Comparison of ENCODE assay signal across 1 cellular context in the genomic region with DNA sequence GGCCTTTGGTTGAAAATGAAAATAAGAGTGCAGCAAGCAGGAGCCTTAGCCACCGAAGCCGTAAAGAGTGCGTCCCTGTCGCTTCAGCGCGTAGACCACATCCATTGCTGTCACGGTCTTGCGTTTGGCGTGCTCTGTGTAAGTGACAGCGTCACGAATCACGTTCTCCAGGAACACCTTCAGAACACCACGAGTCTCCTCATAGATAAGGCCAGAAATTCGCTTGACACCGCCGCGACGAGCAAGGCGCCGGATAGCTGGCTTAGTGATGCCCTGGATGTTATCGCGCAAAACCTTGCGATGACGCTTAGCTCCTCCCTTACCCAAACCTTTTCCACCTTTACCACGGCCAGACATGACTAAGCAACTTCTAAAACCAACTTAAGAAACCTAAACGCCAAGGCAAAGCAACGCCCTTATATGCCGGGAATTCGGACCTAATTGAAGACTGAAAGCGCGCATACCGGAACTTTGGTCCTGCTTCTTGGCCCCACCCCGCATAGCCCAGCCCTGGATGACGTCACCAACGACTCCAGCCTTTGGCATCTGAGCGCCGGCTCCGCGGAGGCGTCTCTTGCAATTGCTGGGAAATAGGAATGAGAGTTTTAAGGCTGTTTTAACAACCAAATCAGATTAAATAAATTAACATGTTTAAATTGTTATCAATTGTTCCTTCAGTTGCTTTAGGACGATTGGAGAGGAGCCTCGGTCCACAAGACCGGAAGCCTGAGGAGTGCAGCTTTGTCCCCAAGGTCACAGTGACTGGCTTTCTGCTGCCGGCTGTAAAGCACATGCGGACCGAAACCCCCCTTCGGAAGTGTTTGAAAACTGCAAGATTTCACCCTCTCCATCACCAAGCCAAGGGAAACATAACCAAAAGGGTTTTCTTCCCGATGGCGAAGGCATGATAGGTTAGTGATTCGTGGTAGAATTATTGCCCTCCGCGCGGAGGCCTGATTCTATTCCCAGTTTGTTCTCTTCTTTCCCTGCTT.
TF ChIP-seq lines count a peak whose summit lies in the region.

No MANE protein-coding gene starts in this region.

TF ChIP-seq in GM23338, 12 proteins besides CTCF, POLR2A, EP300 and RAD21:
- TF ChIP-seq NANOG (IDR thresholded peaks at IDR 0.05; ENCODE audit: borderline replicate concordance) (no peak; the same call in 1 of the 2 replicates), EZH2phosphoT487 (IDR thresholded peaks at IDR 0.05; ENCODE audit: unreplicated experiment) (no peak), ZNF331 (CRISPR knock-in tag; IDR thresholded peaks at IDR 0.05; ENCODE audit: low read depth) (no peak), EZH2 (IDR thresholded peaks at IDR 0.05; ENCODE audit: low read depth, unreplicated experiment) (no peak), ZNF462 (CRISPR knock-in tag; IDR thresholded peaks at IDR 0.05) (no peak), ZNF114 (CRISPR knock-in tag; IDR thresholded peaks at IDR 0.05) (no peak), STAT1 (IDR thresholded peaks at IDR 0.05; ENCODE audit: unreplicated experiment) (no peak), CREB1 (CRISPR knock-in tag; IDR thresholded peaks at IDR 0.05; ENCODE audit: low read depth) (peak; percentile 98), JUNB (IDR thresholded peaks at IDR 0.05; ENCODE audit: unreplicated experiment) (no peak), POLR2AphosphoS5 (IDR thresholded peaks at IDR 0.05; ENCODE audit: low read depth) (peak; percentile 100)
- TF ChIP-seq, protein P1, sequence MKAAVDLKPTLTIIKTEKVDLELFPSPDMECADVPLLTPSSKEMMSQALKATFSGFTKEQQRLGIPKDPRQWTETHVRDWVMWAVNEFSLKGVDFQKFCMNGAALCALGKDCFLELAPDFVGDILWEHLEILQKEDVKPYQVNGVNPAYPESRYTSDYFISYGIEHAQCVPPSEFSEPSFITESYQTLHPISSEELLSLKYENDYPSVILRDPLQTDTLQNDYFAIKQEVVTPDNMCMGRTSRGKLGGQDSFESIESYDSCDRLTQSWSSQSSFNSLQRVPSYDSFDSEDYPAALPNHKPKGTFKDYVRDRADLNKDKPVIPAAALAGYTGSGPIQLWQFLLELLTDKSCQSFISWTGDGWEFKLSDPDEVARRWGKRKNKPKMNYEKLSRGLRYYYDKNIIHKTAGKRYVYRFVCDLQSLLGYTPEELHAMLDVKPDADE (IDR thresholded peaks at IDR 0.05), result peak; percentile 75
- TF ChIP-seq, protein P2, sequence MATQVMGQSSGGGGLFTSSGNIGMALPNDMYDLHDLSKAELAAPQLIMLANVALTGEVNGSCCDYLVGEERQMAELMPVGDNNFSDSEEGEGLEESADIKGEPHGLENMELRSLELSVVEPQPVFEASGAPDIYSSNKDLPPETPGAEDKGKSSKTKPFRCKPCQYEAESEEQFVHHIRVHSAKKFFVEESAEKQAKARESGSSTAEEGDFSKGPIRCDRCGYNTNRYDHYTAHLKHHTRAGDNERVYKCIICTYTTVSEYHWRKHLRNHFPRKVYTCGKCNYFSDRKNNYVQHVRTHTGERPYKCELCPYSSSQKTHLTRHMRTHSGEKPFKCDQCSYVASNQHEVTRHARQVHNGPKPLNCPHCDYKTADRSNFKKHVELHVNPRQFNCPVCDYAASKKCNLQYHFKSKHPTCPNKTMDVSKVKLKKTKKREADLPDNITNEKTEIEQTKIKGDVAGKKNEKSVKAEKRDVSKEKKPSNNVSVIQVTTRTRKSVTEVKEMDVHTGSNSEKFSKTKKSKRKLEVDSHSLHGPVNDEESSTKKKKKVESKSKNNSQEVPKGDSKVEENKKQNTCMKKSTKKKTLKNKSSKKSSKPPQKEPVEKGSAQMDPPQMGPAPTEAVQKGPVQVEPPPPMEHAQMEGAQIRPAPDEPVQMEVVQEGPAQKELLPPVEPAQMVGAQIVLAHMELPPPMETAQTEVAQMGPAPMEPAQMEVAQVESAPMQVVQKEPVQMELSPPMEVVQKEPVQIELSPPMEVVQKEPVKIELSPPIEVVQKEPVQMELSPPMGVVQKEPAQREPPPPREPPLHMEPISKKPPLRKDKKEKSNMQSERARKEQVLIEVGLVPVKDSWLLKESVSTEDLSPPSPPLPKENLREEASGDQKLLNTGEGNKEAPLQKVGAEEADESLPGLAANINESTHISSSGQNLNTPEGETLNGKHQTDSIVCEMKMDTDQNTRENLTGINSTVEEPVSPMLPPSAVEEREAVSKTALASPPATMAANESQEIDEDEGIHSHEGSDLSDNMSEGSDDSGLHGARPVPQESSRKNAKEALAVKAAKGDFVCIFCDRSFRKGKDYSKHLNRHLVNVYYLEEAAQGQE (IDR thresholded peaks at IDR 0.05; ENCODE audit: unreplicated experiment), result no peak
